In the genomic region with DNA sequence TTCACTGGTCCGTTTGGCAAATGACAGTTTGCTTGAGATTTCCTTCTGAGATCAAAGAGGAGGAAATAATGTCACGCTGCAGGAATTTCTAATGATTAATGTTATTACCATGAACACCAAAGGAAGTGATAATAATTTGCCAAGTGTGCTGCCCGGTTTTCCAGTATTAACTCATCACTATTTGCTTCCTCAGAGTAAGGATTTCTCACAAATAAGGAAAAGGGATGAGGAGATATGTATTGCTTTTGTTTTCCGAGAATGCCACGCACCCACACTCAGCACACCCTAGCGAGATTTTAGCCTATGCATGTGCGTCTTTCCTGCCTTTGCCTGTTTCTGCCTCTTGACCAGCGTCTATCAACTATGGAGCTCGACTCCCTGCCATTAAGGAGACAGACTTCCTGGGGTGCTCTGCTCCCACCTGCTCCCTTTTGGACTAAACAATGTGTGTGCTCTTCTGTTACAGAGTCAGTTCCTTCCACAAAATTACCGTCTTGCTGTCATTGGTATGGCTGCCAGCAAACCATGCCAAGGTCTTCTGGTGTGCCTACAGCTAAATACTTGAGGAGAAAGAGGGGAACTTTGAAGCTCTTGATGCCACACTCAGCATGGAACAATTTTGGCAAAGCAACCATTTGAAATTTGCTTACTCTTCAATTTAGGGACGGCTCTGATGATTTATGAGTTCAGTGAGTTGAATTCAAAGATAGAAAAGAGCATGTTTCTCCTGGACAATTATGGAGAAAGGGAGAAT, we compare ENCODE assay signal across 11 cellular contexts.
DNase-seq lines count a peak whose midpoint lies in the region; ATAC-seq, FAIRE-seq and TF ChIP-seq lines count a peak whose summit lies in the region.
"Had no signal": no experiment of that assay in that cellular context is flagged by ENCODE, and none has a peak within 500 bp of the region (broad histone marks: within the 10 kb centered on the region; RNA-seq: fewer than 3 reads in every experiment).

No MANE protein-coding gene starts in this region.

- ATAC-seq in HG03280 (IDR thresholded peaks at IDR 0.05; ENCODE audit: unreplicated experiment) (no peak), HG03108 (IDR thresholded peaks at IDR 0.05; ENCODE audit: unreplicated experiment) (no peak), pancreas (no peak)
- ATAC-seq: activated CD4-positive, CD25-positive, alpha-beta regulatory T cell treated with anti-CD3 and anti-CD28 coated beads, Interleukin-2, amount 50 U/mL, for 24 hours had no signal

- H3K4me1 ChIP-seq in SJCRH30 (peaks cover 4% of the 10 kb centered on the region; the same call in 1 of the 2 replicates), pancreas (no peaks in the 10 kb centered on the region)

- DNase-seq in EH (ENCODE audit: low read depth) (peak; percentile 97), SJCRH30 (no peak), epithelial cell of prostate (ENCODE audit: low read depth, low spot score) (no peak), renal cortical epithelial cell (ENCODE audit: low read depth) (peak; percentile 66), islet precursor cell (no peak), pancreas (no peak)
- DNase-seq: NCI-H226, SHP77 had no signal

- WGBS in pancreas, 2 donors: 42 to 52% methylated on average over 11 of the region's 11 CpGs

- H3K4me3 ChIP-seq in SJCRH30 (no peak overlapping the region), pancreas (no peak overlapping the region)

- H3K27ac ChIP-seq in SJCRH30: peak overlapping the region; percentile 26; the same call in 1 of the 2 replicates
- H3K27ac ChIP-seq in epithelial cell of prostate: peak overlapping the region; percentile 79
- H3K27ac ChIP-seq in pancreas: no peak overlapping the region

- no peak for FAIRE-seq in pancreas (lab: Jason Lieb, UNC)

- no peaks in the 10 kb centered on the region for H3K36me3 ChIP-seq in SJCRH30
- H3K36me3 ChIP-seq in pancreas: no peaks in the 10 kb centered on the region

- no peak for TF ChIP-seq CTCF in pancreas (IDR thresholded peaks at IDR 0.05)

- H3K27me3 ChIP-seq in SJCRH30 (no peaks in the 10 kb centered on the region), pancreas (peaks cover 0 to 4% (median 0%) of the 10 kb centered on the region in 4 donors)

- intact Hi-C loops in pancreas (cut with DNase I): no loop called here

- H3K9me3 ChIP-seq in SJCRH30 (replicated peaks) (no peaks in the 10 kb centered on the region), pancreas (no peaks in the 10 kb centered on the region)

Comparison
In these comparisons a context has a peak if more than half of its experiments do, and no peak if none do; other contexts are left out.
1. DNase-seq: peak in EH (single experiment) and renal cortical epithelial cell (single experiment); none in SJCRH30 (0 of 2), epithelial cell of prostate (single experiment), islet precursor cell (single experiment) and pancreas (0 of 6).
2. H3K27ac ChIP-seq: peak in SJCRH30 (single experiment) and epithelial cell of prostate (single experiment); none in pancreas (0 of 4).